ENCODE assay signal across 10 cellular contexts in the genomic region with DNA sequence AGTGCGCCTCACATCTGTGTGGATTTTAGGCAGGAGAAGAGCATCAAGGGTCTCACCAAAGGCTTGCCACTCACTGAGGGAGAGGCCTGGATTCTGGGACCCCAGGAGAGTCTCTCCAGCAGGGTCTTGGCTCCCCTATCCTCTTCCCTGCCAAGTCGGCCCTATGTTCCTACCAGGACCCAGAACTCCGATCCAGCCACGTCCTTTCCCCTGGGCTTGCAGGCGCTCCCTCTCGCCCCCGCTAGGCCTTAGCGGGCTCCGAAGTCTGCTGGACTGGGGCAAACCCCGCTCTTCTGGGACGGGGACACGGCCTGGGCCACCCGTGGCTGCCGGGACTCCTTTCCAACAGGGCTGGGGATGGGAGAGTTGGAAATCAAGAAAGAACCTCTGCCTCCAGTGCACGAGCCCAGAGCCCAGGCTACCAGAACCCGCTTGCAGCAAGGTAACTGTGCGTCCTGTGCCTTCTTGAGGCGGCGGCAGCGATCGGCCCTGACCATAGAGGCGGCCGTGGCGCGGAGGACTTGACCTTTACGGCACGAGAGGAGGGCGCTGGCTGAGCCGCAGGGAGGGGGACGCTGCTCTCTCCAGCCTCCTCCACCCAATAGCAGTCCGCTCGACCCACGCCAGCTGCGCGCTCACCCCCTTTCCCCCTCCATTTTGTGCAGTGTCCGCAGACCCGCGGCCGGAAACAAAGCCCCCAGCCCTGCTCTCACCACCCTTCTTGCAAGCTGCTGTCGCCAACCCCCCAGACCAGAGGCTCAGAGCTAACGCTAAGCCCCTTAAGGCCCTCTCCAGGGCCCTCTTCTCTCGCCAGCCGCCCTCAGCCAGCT. TPM values are rescaled to one million over a fixed set of nuclear protein-coding genes. Genes with fewer than 3 reads are reported as not detected.
A peak's percentile ranks its signal among the peaks of the same experiment; 100 is the strongest.
DNase-seq lines count a peak whose midpoint lies in the region; ATAC-seq and TF ChIP-seq lines count a peak whose summit lies in the region.
"Had no signal": no experiment of that assay in that cellular context is flagged by ENCODE, and none has a peak within 500 bp of the region (broad histone marks: within the 10 kb centered on the region; RNA-seq: fewer than 3 reads in every experiment).

No MANE protein-coding gene starts in this region.

- H3K27ac Mint-ChIP-seq in effector memory CD8-positive, alpha-beta T cell: no peak overlapping the region
- H3K27ac Mint-ChIP-seq in nephron progenitor cell: no peak overlapping the region

- H3K9me3 Mint-ChIP-seq in effector memory CD8-positive, alpha-beta T cell: no peaks in the 10 kb centered on the region
- H3K9me3 Mint-ChIP-seq in nephron progenitor cell: no peaks in the 10 kb centered on the region

- H3K27ac ChIP-seq in heart left ventricle (peak overlapping the region in 1 of 12 donors; percentile 91), right atrium auricular region (no peak overlapping the region), aorta (ENCODE audit: low read depth in 1 of 2, low read length in 2 of 2) (no peak overlapping the region)

- intact Hi-C loops in heart left ventricle (cut with DNase I) (loop anchor here in 8 of 10 donors (10.0 kb wide), 5 partner anchors 593 to 903 kb away; no protein-coding TSS in a partner anchor), aorta (cut with DNase I) (loop anchor here (10.0 kb wide), 2 partner anchors 723 to 903 kb away; no protein-coding TSS in a partner anchor)

- H3K27me3 ChIP-seq in heart left ventricle (peaks cover 86 to 100% (median 98%) of the 10 kb centered on the region in 9 donors), right atrium auricular region (peaks cover 79 to 90% of the 10 kb centered on the region in 2 donors), aorta (ENCODE audit: control insufficient read depth in 1 of 2, insufficient read depth in 2 of 2, low read length in 1 of 2) (peaks cover 0 to 2% of the 10 kb centered on the region in 2 donors)

- no peak for TF ChIP-seq POLR2A in heart left ventricle (IDR thresholded peaks at IDR 0.05)

- H3K9me3 ChIP-seq in heart left ventricle (no peaks in the 10 kb centered on the region), right atrium auricular region (no peaks in the 10 kb centered on the region), aorta (ENCODE audit: control insufficient read depth, low read length) (no peaks in the 10 kb centered on the region)

- DNase-seq in heart left ventricle (no peak), right atrium auricular region (ENCODE audit: low spot score) (no peak), nephron progenitor cell (peak; percentile 64), aorta (peak; percentile 46 to 74), NOMO-1 treated with dmso at 0.1 percent for 144 hours (lab: John Stamatoyannopoulos, UW; ENCODE audit: unreplicated experiment) (no peak), GM19238 (ENCODE audit: insufficient read length, low spot score) (no peak)
- no peak for DNase-seq in effector memory CD8-positive, alpha-beta T cell
- DNase-seq: C1 segment of cervical spinal cord, NCI-H2107 had no signal

- peak overlapping the region in 8 of 12 donors; percentile 2 to 51 (median 28) for H3K4me3 ChIP-seq in heart left ventricle
- peak overlapping the region in 1 of 2 donors; percentile 33 for H3K4me3 ChIP-seq in right atrium auricular region
- H3K4me3 ChIP-seq in aorta (ENCODE audit: low read length in 2 of 2): no peak overlapping the region

- H3K36me3 Mint-ChIP-seq in effector memory CD8-positive, alpha-beta T cell (ENCODE audit: insufficient read depth): peaks cover 22% of the 10 kb centered on the region
- H3K36me3 Mint-ChIP-seq in nephron progenitor cell (ENCODE audit: low read depth): no peaks in the 10 kb centered on the region

- H3K4me1 Mint-ChIP-seq in effector memory CD8-positive, alpha-beta T cell (ENCODE audit: low read depth in 2 of 2): peaks cover 22 to 34% of the 10 kb centered on the region in 2 donors
- H3K4me1 Mint-ChIP-seq in nephron progenitor cell: peaks cover 51% of the 10 kb centered on the region

- H3K36me3 ChIP-seq in heart left ventricle (no peaks in the 10 kb centered on the region), right atrium auricular region (no peaks in the 10 kb centered on the region), aorta (ENCODE audit: control insufficient read depth in 1 of 2, insufficient read depth in 2 of 2, low read length in 1 of 2) (no peaks in the 10 kb centered on the region)

- TF ChIP-seq CTCF in heart left ventricle (IDR thresholded peaks at IDR 0.05) (no peak), right atrium auricular region (IDR thresholded peaks at IDR 0.05) (no peak), nephron progenitor cell (IDR thresholded peaks at IDR 0.05) (no peak)

- 9 to 19% (median 14%) methylated on average over 30 to 43 of the region's 43 CpGs for WGBS in heart left ventricle, 4 donors
- 45 to 51% methylated on average over 42 to 43 of the region's 43 CpGs for WGBS in aorta, 2 donors

- no peak for ATAC-seq in heart left ventricle
- no peak for ATAC-seq in effector memory CD8-positive, alpha-beta T cell (replicated peaks)
- ATAC-seq in aorta (ENCODE audit: low FRiP score): peak; percentile 9
- ATAC-seq in HG03460 (IDR thresholded peaks at IDR 0.05; ENCODE audit: unreplicated experiment): no peak

- H3K4me3 Mint-ChIP-seq in effector memory CD8-positive, alpha-beta T cell: peak overlapping the region; percentile 40 to 65
- H3K4me3 Mint-ChIP-seq in nephron progenitor cell: peak overlapping the region; percentile 78

- peaks cover 84 to 97% of the 10 kb centered on the region in 2 donors for H3K27me3 Mint-ChIP-seq in effector memory CD8-positive, alpha-beta T cell
- H3K27me3 Mint-ChIP-seq in nephron progenitor cell (ENCODE audit: low read depth, poor library complexity): peaks cover 100% of the 10 kb centered on the region

- H3K4me1 ChIP-seq in heart left ventricle (peaks cover 4 to 40% (median 26%) of the 10 kb centered on the region in 12 donors), right atrium auricular region (peaks cover 0 to 40% of the 10 kb centered on the region in 2 donors), aorta (ENCODE audit: control insufficient read depth in 1 of 2, insufficient read depth in 2 of 2, low read length in 2 of 2) (no peaks in the 10 kb centered on the region)

RNA-seq across cellular contexts. Expression of a gene that starts 6.9 kb away (rescaled TPM):
- total RNA-seq in heart left ventricle (not detected), right atrium auricular region (not detected), aorta (under 1 TPM in 1 of 2 donors, not detected in 1; 0.81 TPM)
- polyA plus RNA-seq in heart left ventricle (not detected), aorta (under 1 TPM in 1 of 2 donors, not detected in 1; 0.13 TPM)

RNA-seq across cellular contexts. Expression of a gene that starts 8.0 kb away (rescaled TPM):
- total RNA-seq in heart left ventricle (not detected), right atrium auricular region (not detected), aorta (not detected)
- polyA plus RNA-seq in heart left ventricle (not detected), aorta (under 1 TPM in 1 of 2 donors, not detected in 1; 0.38 TPM)

RNA-seq across cellular contexts. Expression of a gene that starts 17.8 kb away (rescaled TPM):
- under 1 TPM in 2 of 9 donors, not detected in 7; 0.18 to 0.36 TPM for total RNA-seq in heart left ventricle
- polyA plus RNA-seq in heart left ventricle: under 1 TPM in 1 of 2 donors, not detected in 1; 0.06 TPM
- total RNA-seq in right atrium auricular region: not detected
- total RNA-seq in aorta: 10 to 100 TPM in 1 of 2 donors, 1 to 10 TPM in 1; 1.5 to 11.2 TPM
- polyA plus RNA-seq in aorta: 1 to 10 TPM; 3.4 to 3.6 TPM

RNA-seq across cellular contexts. Expression of a gene that starts 26.6 kb away (rescaled TPM):
- total RNA-seq in heart left ventricle: under 1 TPM in 1 of 9 donors, not detected in 8; 0.29 TPM
- not detected for polyA plus RNA-seq in heart left ventricle
- total RNA-seq in right atrium auricular region: not detected
- total RNA-seq in aorta: 1 to 10 TPM; 1.6 to 5.8 TPM
- 1 to 10 TPM; 1.5 to 3.1 TPM for polyA plus RNA-seq in aorta

RNA-seq across cellular contexts. Expression of a gene that starts 35.5 kb away (rescaled TPM):
- total RNA-seq in heart left ventricle (under 1 TPM in 1 of 9 donors, not detected in 8; 0.29 TPM), right atrium auricular region (not detected), aorta (1 to 10 TPM; 4.7 to 9.3 TPM)
- polyA plus RNA-seq in heart left ventricle (not detected), aorta (1 to 10 TPM; 2.4 to 3.3 TPM)

Comparison
In these comparisons a context has a peak if more than half of its experiments do, and no peak if none do; other contexts are left out.
1. DNase-seq: peak in nephron progenitor cell (single experiment) and aorta (2 of 2); none in heart left ventricle (0 of 5), right atrium auricular region (single experiment), effector memory CD8-positive, alpha-beta T cell (0 of 3), NOMO-1 treated with dmso at 0.1 percent for 144 hours (single experiment) and GM19238 (single experiment).
2. H3K4me3 ChIP-seq: peak in heart left ventricle (8 of 12); none in aorta (0 of 2).